8 cellular contexts compared by ENCODE assay signal in the genomic region with DNA sequence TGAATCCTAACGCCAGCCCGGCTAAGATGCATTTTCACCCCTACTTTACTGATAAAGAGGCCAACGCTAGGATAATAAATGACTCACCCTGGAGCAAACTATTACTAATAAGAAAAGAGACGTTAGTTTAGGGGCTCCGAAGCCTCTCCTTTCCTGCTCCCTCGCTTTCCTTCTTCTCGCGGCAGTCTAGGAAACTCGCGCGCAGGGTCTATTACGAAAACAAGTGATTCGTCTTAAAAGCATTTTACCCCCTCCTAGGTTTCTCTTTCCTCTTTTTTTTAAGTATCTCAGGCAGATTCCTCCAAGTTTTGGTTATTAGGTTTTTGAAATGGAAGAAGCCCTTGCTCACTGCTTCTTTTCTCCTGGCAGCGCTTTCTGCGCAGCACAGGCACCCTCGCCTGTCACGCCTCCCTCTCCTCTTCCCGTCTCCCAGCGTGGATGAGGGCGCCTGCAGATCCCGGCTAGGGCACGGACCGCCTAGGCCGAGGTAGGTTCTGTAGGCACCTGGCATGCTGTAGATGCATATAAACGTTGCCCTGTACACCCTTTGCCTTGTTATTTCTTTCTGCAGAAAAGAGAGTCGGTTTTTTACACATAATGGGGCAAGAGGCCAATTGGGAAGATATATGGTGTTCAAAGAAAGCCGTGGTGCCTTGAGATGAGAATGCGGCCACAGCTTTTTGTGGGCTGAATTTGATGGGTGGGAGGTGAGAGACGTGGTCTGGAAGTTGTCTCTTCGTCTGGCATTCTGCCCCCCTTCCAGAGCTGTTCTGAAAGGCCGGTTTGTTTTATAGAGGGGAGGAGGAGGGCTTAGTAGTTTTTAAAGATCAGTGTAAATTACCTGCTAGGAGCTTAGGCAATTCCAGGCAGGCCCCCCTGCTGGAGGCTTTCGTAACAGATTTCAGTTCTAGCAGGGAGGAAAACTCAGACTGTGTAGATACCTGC. TPM values are rescaled to one million over a fixed set of nuclear protein-coding genes. Genes with fewer than 3 reads are reported as not detected.
DNase-seq lines count a peak whose midpoint lies in the region; ATAC-seq and TF ChIP-seq lines count a peak whose summit lies in the region.

No MANE protein-coding gene starts in this region.

- POLR2A ChIA-PET in RWPE1 (lab: Yijun Ruan, JAX; ENCODE audit: low non-redundant PET), result no interaction called here

- no peak for DNase-seq in activated T-cell treated with anti-CD3 and anti-CD28 coated beads, Interleukin-2, amount 50 U/mL, for 24 hours
- DNase-seq in activated T-cell treated with anti-CD3 and anti-CD28 coated beads for 4 hours (no peak), RWPE1 (ENCODE audit: low spot score) (peak; percentile 68), ecto neural progenitor cell (ENCODE audit: low spot score) (peak; percentile 60), right lobe of liver (peak in 2 of 3 donors; percentile 35 to 57)

- H3K9ac ChIP-seq in HUES48 (ENCODE audit: low read depth, low read length), result peak overlapping the region; percentile 38; the same call in 1 of the 2 replicates

- H3K9me3 ChIP-seq in HUES48 (ENCODE audit: control insufficient read depth, insufficient read depth, low read length) (no peaks in the 10 kb centered on the region), right lobe of liver (no peaks in the 10 kb centered on the region), thymus (ENCODE audit: control insufficient read depth) (no peaks in the 10 kb centered on the region)

- H3K4me1 ChIP-seq in HUES48 (ENCODE audit: control insufficient read depth, insufficient read depth, low read length) (peaks cover 22% of the 10 kb centered on the region), right lobe of liver (peaks cover 0 to 16% (median 5%) of the 10 kb centered on the region in 4 donors), thymus (ENCODE audit: control insufficient read depth, insufficient read depth, low read length) (peaks cover 13% of the 10 kb centered on the region)

- peaks cover 36% of the 10 kb centered on the region for H3K4me1 Mint-ChIP-seq in activated T-cell treated with anti-CD3 and anti-CD28 coated beads, Interleukin-2, amount 50 U/mL, for 24 hours (ENCODE audit: low read depth)

- H3K27me3 ChIP-seq in HUES48 (ENCODE audit: control insufficient read depth, insufficient read depth, low read length) (peaks cover 11% of the 10 kb centered on the region), right lobe of liver (no peaks in the 10 kb centered on the region), thymus (ENCODE audit: control insufficient read depth, insufficient read depth) (peaks cover 2% of the 10 kb centered on the region)

- peak; percentile 29 to 47 (median 44) for ATAC-seq in right lobe of liver
- no peak for ATAC-seq in HG03097 (IDR thresholded peaks at IDR 0.05; ENCODE audit: low FRiP score, unreplicated experiment)

- H3K36me3 ChIP-seq in HUES48 (ENCODE audit: control insufficient read depth, insufficient read depth, low read length), result peaks cover 5% of the 10 kb centered on the region; the same call in 1 of the 2 replicates
- H3K36me3 ChIP-seq in right lobe of liver, result no peaks in the 10 kb centered on the region
- no peaks in the 10 kb centered on the region for H3K36me3 ChIP-seq in thymus (ENCODE audit: control insufficient read depth, insufficient read depth)

- H3K4me3 Mint-ChIP-seq in activated T-cell treated with anti-CD3 and anti-CD28 coated beads, Interleukin-2, amount 50 U/mL, for 24 hours, result peak overlapping the region; percentile 93

- CTCF ChIA-PET in RWPE1 (lab: Yijun Ruan, JAX), result interaction anchor here (1.0 to 1.2 kb wide), 2 partner anchors 199 to 244 kb away, joined by 4 read pairs; no protein-coding TSS in a partner anchor

- intact Hi-C loops in right lobe of liver (cut with DNase I), result no loop called here

- TF ChIP-seq CTCF in RWPE1 (conservative IDR thresholded peaks at IDR 0.05; ENCODE audit: low read depth) (peak; percentile 49), right lobe of liver (IDR thresholded peaks at IDR 0.05) (no peak)

- WGBS in right lobe of liver (ENCODE audit: insufficient coverage, low coverage, low lambda C conversion rate, missing lambda C conversion rate), result 10% methylated on average over 32 of the region's 32 CpGs
- WGBS in thymus, result 1% methylated on average over 32 of the region's 32 CpGs

- H3K36me3 Mint-ChIP-seq in activated T-cell treated with anti-CD3 and anti-CD28 coated beads, Interleukin-2, amount 50 U/mL, for 24 hours (ENCODE audit: low read depth), result peaks cover 21% of the 10 kb centered on the region

- no peak for TF ChIP-seq POLR2A in right lobe of liver (IDR thresholded peaks at IDR 0.05)

- H3K27ac ChIP-seq in HUES48 (ENCODE audit: low read depth, low read length) (peak overlapping the region; percentile 24), RWPE1 (peak overlapping the region; percentile 48), right lobe of liver (peak overlapping the region in 1 of 3 donors; percentile 2), thymus (ENCODE audit: low read depth) (peak overlapping the region; percentile 55)

- H3K27me3 Mint-ChIP-seq in activated T-cell treated with anti-CD3 and anti-CD28 coated beads, Interleukin-2, amount 50 U/mL, for 24 hours, result peaks cover 4% of the 10 kb centered on the region

- H3K4me3 ChIP-seq in HUES48 (ENCODE audit: low read depth, low read length) (peak overlapping the region; percentile 72), right lobe of liver (peak overlapping the region; percentile 50 to 61 (median 54)), thymus (ENCODE audit: low read length) (peak overlapping the region; percentile 66)

- no peaks in the 10 kb centered on the region for H3K9me3 Mint-ChIP-seq in activated T-cell treated with anti-CD3 and anti-CD28 coated beads, Interleukin-2, amount 50 U/mL, for 24 hours

- peak overlapping the region; percentile 88 for H3K27ac Mint-ChIP-seq in activated T-cell treated with anti-CD3 and anti-CD28 coated beads, Interleukin-2, amount 50 U/mL, for 24 hours

RNA-seq across cellular contexts. Expression of a gene that starts 1.0 kb away (rescaled TPM):
- 1 to 10 TPM; 1.1 to 3.6 (median 2.7) TPM for total RNA-seq in right lobe of liver
- 5.3 TPM for polyA plus RNA-seq in thymus

Comparison
In these comparisons a context has a peak if more than half of its experiments do, and no peak if none do; other contexts are left out.
1. DNase-seq: peak in RWPE1 (single experiment), ecto neural progenitor cell (single experiment) and right lobe of liver (2 of 3); none in activated T-cell treated with anti-CD3 and anti-CD28 coated beads, Interleukin-2, amount 50 U/mL, for 24 hours (single experiment) and activated T-cell treated with anti-CD3 and anti-CD28 coated beads for 4 hours (single experiment).
2. Peak in every context shown above with its lines, with median percentiles within 50 percentile points of each other: H3K4me3 ChIP-seq.